ENCODE assay signal across 8 cellular contexts in genomic region chr5:150000261-150000989, GRCh38. TPM values are rescaled to one million over a fixed set of nuclear protein-coding genes. Genes with fewer than 3 reads are reported as not detected.
DNase-seq lines count a peak whose midpoint lies in the region; ATAC-seq and TF ChIP-seq lines count a peak whose summit lies in the region.

Gene HMGXB3, plus strand, starts transcription at chr5:150000739. Its CDS starts 4,114 bp downstream, at chr5:150004853.
Gene TIGD6, minus strand, starts transcription at chr5:150000654. Its CDS starts 4,306 bp downstream, at chr5:149996348.

- H3K27ac Mint-ChIP-seq in WTC11 = peak within 1 kb of the TSS; percentile 99

- H3K9me3 Mint-ChIP-seq in WTC11 = no peaks in the 10 kb centered on the region

- peak within 1 kb of the TSS; percentile 94 for H3K4me3 Mint-ChIP-seq in WTC11

- peak; percentile 95 for DNase-seq in AG08396 (ENCODE audit: low spot score)
- peak; percentile 92 for DNase-seq in NCI-H2227 (lab: John Stamatoyannopoulos, UW; ENCODE audit: unreplicated experiment)
- peak; percentile 94 for DNase-seq in WTC11 (ENCODE audit: low spot score)
- DNase-seq in cardiac fibroblast (ENCODE audit: low read depth in 2 of 2) = peak; percentile 93 to 96
- peak; percentile 91 for DNase-seq in inferior parietal cortex (ENCODE audit: extremely low spot score)
- peak; percentile 98 for DNase-seq in spleen

- peaks cover 15% of the 10 kb centered on the region for H3K36me3 Mint-ChIP-seq in WTC11

- no peaks in the 10 kb centered on the region for H3K27me3 Mint-ChIP-seq in WTC11 (ENCODE audit: low read depth)

- H3K27ac ChIP-seq in spleen = peak within 1 kb of the TSS; percentile 70 to 95 (median 91)

- H3K9me3 ChIP-seq in spleen = no peaks in the 10 kb centered on the region

- TF ChIP-seq CTCF in WTC11 (IDR thresholded peaks at IDR 0.05) (no peak), cardiac fibroblast (IDR thresholded peaks at IDR 0.05; ENCODE audit: low read depth, low read length) (no peak), spleen (IDR thresholded peaks at IDR 0.05 in 8 of 11, conservative IDR thresholded peaks at IDR 0.05 in 3 of 11) (peak in 7 of 11 experiments; percentile 6 to 44 (median 20))

- peak in 1 of 3 donors; percentile 62 for TF ChIP-seq POLR2A in spleen (IDR thresholded peaks at IDR 0.05)

- ATAC-seq in GM18909 (IDR thresholded peaks at IDR 0.05; ENCODE audit: poor library complexity, unreplicated experiment) = peak; percentile 86
- peak; percentile 90 for ATAC-seq in HG03159 (IDR thresholded peaks at IDR 0.05; ENCODE audit: unreplicated experiment)
- ATAC-seq in WTC11 = peak; percentile 94

- 0 to 1% (median 0%) methylated on average over 12 to 72 of the region's 72 CpGs for WGBS in spleen, 5 donors

- H3K36me3 ChIP-seq in spleen = peaks cover 0 to 37% (median 13%) of the 10 kb centered on the region in 6 donors

- CTCF ChIA-PET in WTC11 (lab: Charles Lee) = interaction anchor here (0.9 to 2.2 kb wide), 9 partner anchors 9 to 382 kb away, joined by 3 to 15 read pairs (median 6); partner anchors contain the start of gene SLC26A2

- intact Hi-C loops in spleen (cut with DNase I; ENCODE audit: low total_unique reads) = no loop called here

- H3K4me3 ChIP-seq in cardiac fibroblast (replicated peaks in 1 of 2; ENCODE audit: low read depth in 2 of 2, low read length in 2 of 2) (peak within 1 kb of the TSS; percentile 74 to 96), spleen (peak within 1 kb of the TSS; percentile 62 to 100 (median 90))

- peaks cover 18 to 60% (median 35%) of the 10 kb centered on the region in 6 donors for H3K4me1 ChIP-seq in spleen

- H3K4me1 Mint-ChIP-seq in WTC11 = peaks cover 22% of the 10 kb centered on the region

- POLR2A ChIA-PET in WTC11 (lab: Charles Lee) = interaction anchor here (1.0 to 1.1 kb wide), 2 partner anchors 12 to 41 kb away, joined by 3 read pairs; no protein-coding TSS in a partner anchor

- no peaks in the 10 kb centered on the region for H3K27me3 ChIP-seq in spleen (replicated peaks in 1 of 7)

TF ChIP-seq in WTC11, 78 proteins besides CTCF, POLR2A, EP300 and RAD21 (continues in another document):
- TF ChIP-seq ZNF232 (CRISPR knock-in tag; IDR thresholded peaks at IDR 0.05) (peak; percentile 88; the same call in 1 of the 2 replicates), CREB1 (CRISPR knock-in tag; IDR thresholded peaks at IDR 0.05) (peak; percentile 92; the same call in 1 of the 2 replicates), FOXP4 (CRISPR knock-in tag; IDR thresholded peaks at IDR 0.05) (peak; percentile 72), ZNF138 (CRISPR knock-in tag; conservative IDR thresholded peaks at IDR 0.05) (peak; percentile 53; the same call in 1 of the 2 replicates), TEAD1 (CRISPR knock-in tag; IDR thresholded peaks at IDR 0.05) (peak; percentile 70; the same call in 1 of the 2 replicates), E2F5 (CRISPR knock-in tag; IDR thresholded peaks at IDR 0.05) (0 out of 2 replicates have a peak, but pooled peaks have one; percentile 12), TCF7 (CRISPR knock-in tag; IDR thresholded peaks at IDR 0.05; ENCODE audit: low read depth) (no peak), GRHL2 (CRISPR knock-in tag; IDR thresholded peaks at IDR 0.05; ENCODE audit: insufficient replicate concordance, severe bottlenecking) (no peak), NR2C2 (CRISPR knock-in tag; IDR thresholded peaks at IDR 0.05) (peak; percentile 85), SMAD4 (CRISPR knock-in tag; IDR thresholded peaks at IDR 0.05) (no peak), ARID4B (CRISPR knock-in tag; IDR thresholded peaks at IDR 0.05; ENCODE audit: borderline replicate concordance) (peak; percentile 72; the same call in 1 of the 2 replicates), USF1 (CRISPR knock-in tag; IDR thresholded peaks at IDR 0.05) (peak; percentile 98), PRRX2 (CRISPR knock-in tag; IDR thresholded peaks at IDR 0.05) (no peak), SP1 (CRISPR knock-in tag; conservative IDR thresholded peaks at IDR 0.05) (peak; percentile 80), FOXP1 (CRISPR knock-in tag; IDR thresholded peaks at IDR 0.05; ENCODE audit: borderline replicate concordance) (peak; percentile 89), ETV6 (CRISPR knock-in tag; IDR thresholded peaks at IDR 0.05) (no peak), ZNF121 (CRISPR knock-in tag; IDR thresholded peaks at IDR 0.05) (no peak), HMGXB4 (CRISPR knock-in tag; IDR thresholded peaks at IDR 0.05) (peak; percentile 72), NR3C1 (CRISPR knock-in tag; conservative IDR thresholded peaks at IDR 0.05; ENCODE audit: low read depth) (0 out of 2 replicates have a peak, but pooled peaks have one; percentile 73), MXD4 (CRISPR knock-in tag; IDR thresholded peaks at IDR 0.05; ENCODE audit: borderline replicate concordance) (no peak)

RNA-seq across cellular contexts. Expression of gene HMGXB3, which starts in this region (rescaled TPM):
- 27.8 to 31.6 TPM (median 31.4 TPM) in 3 replicates for total RNA-seq in WTC11 (2021)
- total RNA-seq in spleen = 10 to 100 TPM; 28.0 to 51.7 (median 43.2) TPM
- 10 to 100 TPM; 14.3 to 16.1 (median 15.7) TPM for polyA plus RNA-seq in spleen

RNA-seq across cellular contexts. Expression of gene TIGD6, which starts in this region (rescaled TPM):
- total RNA-seq in WTC11 (2021) = 2.1 to 3.2 TPM (median 2.8 TPM) in 3 replicates
- 1 to 10 TPM; 2.4 to 5.8 (median 3.7) TPM for total RNA-seq in spleen
- 1 to 10 TPM; 2.5 to 3.5 (median 2.6) TPM for polyA plus RNA-seq in spleen

Comparison
In these comparisons a context has a peak if more than half of its experiments do, and no peak if none do; other contexts are left out.
1. Peak in every context shown above with its lines: DNase-seq, ATAC-seq, H3K4me3 ChIP-seq and H3K27ac ChIP-seq.
2. CTCF ChIP-seq: peak in spleen (7 of 11); none in WTC11 (single experiment) and cardiac fibroblast (single experiment).